Comparison of ENCODE assay signal across 1 cellular context in genomic region chr1:160205242-160205973, GRCh38.
TF ChIP-seq lines count a peak whose summit lies in the region.

Gene PEA15 (plus strand): TSS chr1:160205384. CDS start chr1:160211545, 6,161 bp downstream.

TF ChIP-seq in K562, 482 proteins besides CTCF, POLR2A, EP300 and RAD21 (continued from another document and continues in another):
- TF ChIP-seq ZBTB9 (CRISPR knock-in tag; IDR thresholded peaks at IDR 0.05) = no peak
- no peak for TF ChIP-seq ATF4 (CRISPR knock-in tag; IDR thresholded peaks at IDR 0.05)
- TF ChIP-seq HNRNPLL (IDR thresholded peaks at IDR 0.05; ENCODE audit: low read depth, low read length, poor library complexity, severe bottlenecking) = peak; percentile 28
- TF ChIP-seq YY1 (IDR thresholded peaks at IDR 0.05; ENCODE audit: borderline replicate concordance in 1 of 3, control insufficient read depth in 1 of 3, extremely low read depth in 1 of 3, insufficient read depth in 3 of 3, insufficient read length in 1 of 3, insufficient replicate concordance in 2 of 3, low read depth in 1 of 3, low read length in 2 of 3) = peak in 2 of 3 experiments; percentile 24 to 29
- no peak for TF ChIP-seq KDM4B (IDR thresholded peaks at IDR 0.05; ENCODE audit: borderline replicate concordance in 2 of 2, low read depth in 1 of 2)
- TF ChIP-seq ZNF316 (IDR thresholded peaks at IDR 0.05) = no peak
- TF ChIP-seq MXD1 (CRISPR knock-in tag; IDR thresholded peaks at IDR 0.05; ENCODE audit: borderline replicate concordance, poor library complexity, severe bottlenecking) = no peak
- no peak for TF ChIP-seq SRSF9 (IDR thresholded peaks at IDR 0.05; ENCODE audit: borderline replicate concordance, low read depth, low read length)
- TF ChIP-seq HDAC6 (IDR thresholded peaks at IDR 0.05; ENCODE audit: low read depth, low read length) = no peak
- no peak for TF ChIP-seq CBFA2T3 (IDR thresholded peaks at IDR 0.05)
- TF ChIP-seq XRCC3 (IDR thresholded peaks at IDR 0.05) = no peak
- no peak for TF ChIP-seq NCOA4 (IDR thresholded peaks at IDR 0.05; ENCODE audit: partially characterized antibody)
- no peak for TF ChIP-seq PTBP1 (IDR thresholded peaks at IDR 0.05; ENCODE audit: low read depth, low read length)
- no peak for TF ChIP-seq SREBF2 (CRISPR knock-in tag; IDR thresholded peaks at IDR 0.05)
- no peak for TF ChIP-seq ZNF785 (CRISPR knock-in tag; IDR thresholded peaks at IDR 0.05)
- no peak for TF ChIP-seq ZNF165 (CRISPR knock-in tag; IDR thresholded peaks at IDR 0.05; ENCODE audit: borderline replicate concordance)
- no peak for TF ChIP-seq THAP7 (CRISPR knock-in tag; IDR thresholded peaks at IDR 0.05)
- TF ChIP-seq PHF20 (IDR thresholded peaks at IDR 0.05; ENCODE audit: partially characterized antibody) = peak; percentile 68
- no peak for TF ChIP-seq DPF2 (IDR thresholded peaks at IDR 0.05)
- TF ChIP-seq FOXK1 (CRISPR knock-in tag; IDR thresholded peaks at IDR 0.05; ENCODE audit: borderline replicate concordance) = no peak
- no peak for TF ChIP-seq SMARCE1 (IDR thresholded peaks at IDR 0.05)
- no peak for TF ChIP-seq FIP1L1 (IDR thresholded peaks at IDR 0.05; ENCODE audit: low read depth, low read length, poor library complexity, severe bottlenecking)
- TF ChIP-seq E2F3 (CRISPR knock-in tag; IDR thresholded peaks at IDR 0.05) = peak; percentile 61; the same call in 1 of the 2 replicates
- peak; percentile 25 for TF ChIP-seq SAP30 (IDR thresholded peaks at IDR 0.05; ENCODE audit: borderline replicate concordance, insufficient read depth, low read depth, low read length, poor library complexity, severe bottlenecking)
- TF ChIP-seq UBTF (IDR thresholded peaks at IDR 0.05; ENCODE audit: borderline replicate concordance in 1 of 2, low read depth in 2 of 2, low read length in 2 of 2) = peak in 1 of 2 experiments; percentile 53; a peak in 1 of 4 replicates
- no peak for TF ChIP-seq EGR1 (conservative IDR thresholded peaks at IDR 0.05)
- no peak for TF ChIP-seq DMBX1 (CRISPR knock-in tag; IDR thresholded peaks at IDR 0.05; ENCODE audit: borderline replicate concordance)
- no peak for TF ChIP-seq GATAD2A (IDR thresholded peaks at IDR 0.05)
- TF ChIP-seq C11orf30 (IDR thresholded peaks at IDR 0.05; ENCODE audit: low read depth) = no peak
- TF ChIP-seq ZNF76 (CRISPR knock-in tag; IDR thresholded peaks at IDR 0.05; ENCODE audit: borderline replicate concordance) = no peak
- TF ChIP-seq ZNF184 (CRISPR knock-in tag; IDR thresholded peaks at IDR 0.05) = no peak
- no peak for TF ChIP-seq PTTG1 (tag; IDR thresholded peaks at IDR 0.05; ENCODE audit: low read depth)
- TF ChIP-seq HOXB6 (CRISPR knock-in tag; IDR thresholded peaks at IDR 0.05; ENCODE audit: borderline replicate concordance) = no peak
- no peak for TF ChIP-seq CBFA2T2 (conservative IDR thresholded peaks at IDR 0.05)
- TF ChIP-seq E4F1 (CRISPR knock-in tag; IDR thresholded peaks at IDR 0.05; ENCODE audit: borderline replicate concordance) = no peak
- no peak for TF ChIP-seq ZNF696 (CRISPR knock-in tag; conservative IDR thresholded peaks at IDR 0.05)
- peak in 1 of 2 experiments; percentile 66; a peak in 2 of 4 replicates for TF ChIP-seq MNT (conservative IDR thresholded peaks at IDR 0.05)
- no peak for TF ChIP-seq SMC3 (conservative IDR thresholded peaks at IDR 0.05; ENCODE audit: insufficient read depth, low read depth, low read length)
- TF ChIP-seq DEAF1 (CRISPR knock-in tag; IDR thresholded peaks at IDR 0.05) = no peak
- TF ChIP-seq YBX1 (IDR thresholded peaks at IDR 0.05) = no peak
- TF ChIP-seq ZNF324 (CRISPR knock-in tag; IDR thresholded peaks at IDR 0.05) = no peak
- no peak for TF ChIP-seq KLF6 (CRISPR knock-in tag; IDR thresholded peaks at IDR 0.05; ENCODE audit: borderline replicate concordance)
- TF ChIP-seq ZNF146 (CRISPR knock-in tag; IDR thresholded peaks at IDR 0.05; ENCODE audit: unreplicated experiment) = no peak
- no peak for TF ChIP-seq ZNF609 (CRISPR knock-in tag; IDR thresholded peaks at IDR 0.05; ENCODE audit: borderline replicate concordance)
- no peak for TF ChIP-seq KDM1A (IDR thresholded peaks at IDR 0.05)
- TF ChIP-seq ZNF668 (CRISPR knock-in tag; IDR thresholded peaks at IDR 0.05) = no peak
- TF ChIP-seq BCOR (IDR thresholded peaks at IDR 0.05) = 0 out of 2 replicates have a peak, but pooled peaks have one; percentile 27
- no peak for TF ChIP-seq GTF2A2 (tag; IDR thresholded peaks at IDR 0.05)
- no peak for TF ChIP-seq ZBTB17 (CRISPR knock-in tag; IDR thresholded peaks at IDR 0.05)
